In the genomic region with DNA sequence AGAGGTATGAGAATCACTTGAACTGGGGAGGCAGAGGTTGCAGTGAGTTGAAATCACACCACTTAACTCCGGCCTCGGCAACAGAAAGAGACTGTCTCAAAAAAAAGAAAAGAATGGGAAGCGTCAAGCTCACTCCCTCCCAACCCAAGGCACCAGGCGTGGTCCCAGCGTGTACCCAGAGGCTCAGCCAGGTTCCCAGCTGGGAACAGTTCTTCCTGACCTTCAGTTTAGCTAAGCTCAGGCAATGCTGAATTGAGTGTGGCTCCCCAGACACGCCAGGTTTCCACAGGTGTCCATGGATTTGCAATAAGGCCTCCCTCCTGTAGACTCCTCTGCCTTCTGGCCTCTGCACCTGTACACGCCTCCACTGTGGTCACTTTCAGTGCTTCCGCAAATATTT, we compare ENCODE assay signal across 26 cellular contexts.
"Had no signal": no experiment of that assay in that cellular context is flagged by ENCODE, and none has a peak within 500 bp of the region (broad histone marks: within the 10 kb centered on the region; RNA-seq: fewer than 3 reads in every experiment).

No MANE protein-coding gene starts in this region.

- H3K4me1 ChIP-seq: psoas muscle, uterus had no signal

- H3K27me3 ChIP-seq: neural progenitor cell, ovary, right lobe of liver, sigmoid colon, suprapubic skin, testis, tibial artery, transverse colon, upper lobe of right lung, uterus had no signal

- H3K9ac ChIP-seq: neural progenitor cell, parathyroid adenoma had no signal

- ATAC-seq: natural killer cell; psoas muscle; right cardiac atrium; right lobe of liver; stimulated activated memory B cell treated with anti-CD40 and anti-IgM and Interleukin-4, amounts not matched to agents 10 μg/mL and 1 μg/mL and 100 μg/mL, for 72 hours; stimulated activated naive CD8-positive, alpha-beta T cell treated with anti-CD3 and anti-CD28 coated beads, Interleukin-15, amount 100 ng/mL, for 72 hours; stimulated activated naive CD8-positive, alpha-beta T cell treated with anti-CD3 and anti-CD28 coated beads, Interleukin-15, Interleukin-2, amounts not matched to agents 100 U/mL and 50 U/mL, for 24 hours; upper lobe of right lung had no signal

- H3K36me3 ChIP-seq: neural progenitor cell, ovary, right lobe of liver, sigmoid colon, suprapubic skin, tibial artery, transverse colon, upper lobe of right lung, uterus had no signal

- H3K4me2 ChIP-seq: neural progenitor cell had no signal

- H3K27ac ChIP-seq: neural progenitor cell, ovary, parathyroid adenoma, psoas muscle, right lobe of liver, sigmoid colon, suprapubic skin, testis, tibial artery, transverse colon, upper lobe of right lung, uterus had no signal

- DNase-seq: natural killer cell; occipital lobe; ovary; posterior cingulate gyrus; psoas muscle; right cardiac atrium; right lobe of liver; sigmoid colon; small intestine; stimulated activated CD4-positive, alpha-beta T cell treated with anti-CD3 and anti-CD28 coated beads, Interleukin-12 subunit alpha, Interleukin-12 subunit beta, amount 100 ng/mL, for 4 hours; stimulated activated CD4-positive, alpha-beta T cell treated with anti-CD3 and anti-CD28 coated beads, Interleukin-1b, Interleukin-23, amount 100 ng/mL, for 48 hours; stimulated activated CD4-positive, alpha-beta T cell treated with anti-CD3 and anti-CD28 coated beads, Interleukin-4, amount 100 ng/mL, for 1 hour; stimulated activated CD4-positive, alpha-beta T cell treated with anti-CD3 and anti-CD28 coated beads, Interleukin-4, amount 100 ng/mL, for 4 hours; stimulated activated CD8-positive, alpha-beta memory T cell treated with anti-CD3 and anti-CD28 coated beads, Interleukin-4, amount 100 ng/mL, for 48 hours; stimulated activated naive CD4-positive, alpha-beta T cell; stimulated activated naive CD8-positive, alpha-beta T cell treated with anti-CD3 and anti-CD28 coated beads, Interleukin-15, amount 100 ng/mL, for 72 hours; stimulated activated naive CD8-positive, alpha-beta T cell treated with anti-CD3 and anti-CD28 coated beads, Interleukin-15, Interleukin-2, amounts not matched to agents 100 U/mL and 50 U/mL, for 24 hours; testis; tibial artery; transverse colon; upper lobe of right lung; uterus had no signal

- H3K4me3 ChIP-seq: neural progenitor cell, ovary, psoas muscle, right lobe of liver, sigmoid colon, suprapubic skin, testis, tibial artery, transverse colon, upper lobe of right lung, uterus had no signal

- H3K9me3 ChIP-seq: ovary, right lobe of liver, sigmoid colon, suprapubic skin, testis, transverse colon, upper lobe of right lung, uterus had no signal

- H2AFZ ChIP-seq: neural progenitor cell, parathyroid adenoma had no signal
